In the genomic region with DNA sequence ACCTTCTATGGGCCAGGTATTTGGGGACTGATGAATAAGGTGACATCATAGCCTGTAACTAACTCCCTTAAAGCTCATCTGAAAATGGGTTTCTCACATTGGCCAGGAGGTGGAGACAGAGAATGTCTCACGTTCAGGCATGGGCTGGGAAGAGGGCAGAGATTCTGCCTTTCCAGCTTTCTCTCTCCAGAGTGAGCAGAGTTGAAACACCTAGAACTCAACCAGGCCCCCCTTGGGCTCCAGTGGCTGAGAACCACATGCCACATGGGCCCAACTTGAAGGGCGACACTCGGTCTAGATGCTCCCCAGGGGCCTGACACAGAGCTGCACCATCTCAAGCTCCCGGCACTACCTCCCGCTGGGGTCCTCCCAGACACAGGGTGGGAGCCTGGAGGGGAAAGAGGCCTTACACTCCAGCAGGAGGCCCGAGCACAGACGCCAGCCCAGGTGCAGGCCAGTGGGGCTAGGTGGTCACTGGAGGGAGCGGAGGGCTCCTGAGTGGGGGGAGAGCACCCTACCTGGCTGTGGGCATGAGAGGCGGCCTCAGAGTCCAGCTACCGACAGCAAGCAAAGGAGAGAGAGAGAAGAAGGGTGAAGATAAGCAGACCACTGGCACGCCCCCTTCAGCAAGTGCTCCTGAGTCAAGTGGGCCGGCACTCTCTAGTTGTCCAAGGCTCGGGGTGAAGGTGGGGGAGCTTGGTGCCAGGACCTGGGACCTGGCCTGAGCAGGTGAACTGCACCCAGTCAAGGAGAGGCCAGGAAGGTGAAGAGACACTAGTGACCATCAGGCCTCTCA, we compare ENCODE assay signal across 8 cellular contexts. TPM values are rescaled to one million over a fixed set of nuclear protein-coding genes. Genes with fewer than 3 reads are reported as not detected.
A peak's percentile ranks its signal among the peaks of the same experiment; 100 is the strongest.
DNase-seq lines count a peak whose midpoint lies in the region; ATAC-seq and TF ChIP-seq lines count a peak whose summit lies in the region.

No MANE protein-coding gene starts in this region.

- no peaks in the 10 kb centered on the region for H3K9me3 ChIP-seq in neuronal stem cell (replicated peaks in 1 of 2; ENCODE audit: control insufficient read depth in 2 of 2, insufficient read depth in 1 of 2, low read depth in 1 of 2, low read length in 2 of 2)

- no peak overlapping the region for H3K27ac ChIP-seq in neuronal stem cell (replicated peaks; ENCODE audit: low read length)

- DNase-seq in DMS79 treated with DMSO at 0.1 percent for 48 hours (lab: John Stamatoyannopoulos, UW), result peak; percentile 53
- DNase-seq in HFFc6, result peak; percentile 73
- DNase-seq in NCI-H345 (lab: John Stamatoyannopoulos, UW), result peak; percentile 51
- peak; percentile 83 for DNase-seq in activated CD4-positive, alpha-beta T cell treated with anti-CD3 and anti-CD28 coated beads, Interleukin-2, amount 10 ng/mL, durations not matched to agents 24 days and 14 days
- peak; percentile 73 for DNase-seq in fibroblast of the conjunctiva (ENCODE audit: low read depth)
- no peak for DNase-seq in neuronal stem cell (ENCODE audit: low spot score)

- peaks cover 15% of the 10 kb centered on the region for H3K4me1 Mint-ChIP-seq in HFFc6 (ENCODE audit: low read depth)
- H3K4me1 Mint-ChIP-seq in activated CD4-positive, alpha-beta T cell treated with anti-CD3 and anti-CD28 coated beads, Interleukin-2, amount 10 ng/mL, durations not matched to agents 24 days and 14 days, result peaks cover 1% of the 10 kb centered on the region

- H3K27me3 ChIP-seq in neuronal stem cell (ENCODE audit: control insufficient read depth in 3 of 3, insufficient read depth in 3 of 3, low read depth in 1 of 3, low read length in 3 of 3), result no peaks in the 10 kb centered on the region

- H3K18ac ChIP-seq in neuronal stem cell (ENCODE audit: low read length), result peak overlapping the region; percentile 46

- H3K9me3 Mint-ChIP-seq in HFFc6, result no peaks in the 10 kb centered on the region
- H3K9me3 Mint-ChIP-seq in activated CD4-positive, alpha-beta T cell treated with anti-CD3 and anti-CD28 coated beads, Interleukin-2, amount 10 ng/mL, durations not matched to agents 24 days and 14 days, result no peaks in the 10 kb centered on the region

- no peak overlapping the region for H3K23ac ChIP-seq in neuronal stem cell (ENCODE audit: low read depth, low read length, poor library complexity)

- H3K4me2 ChIP-seq in neuronal stem cell (ENCODE audit: insufficient read depth, low read length, poor library complexity, severe bottlenecking), result no peak overlapping the region

- H3K27ac Mint-ChIP-seq in HFFc6, result peak overlapping the region; percentile 31; the same call in 1 of the 2 replicates
- no peak overlapping the region for H3K27ac Mint-ChIP-seq in activated CD4-positive, alpha-beta T cell treated with anti-CD3 and anti-CD28 coated beads, Interleukin-2, amount 10 ng/mL, durations not matched to agents 24 days and 14 days

- H4K91ac ChIP-seq in neuronal stem cell (ENCODE audit: low read depth, low read length, poor library complexity), result peak overlapping the region; percentile 45

- H3K27me3 Mint-ChIP-seq in HFFc6 (ENCODE audit: insufficient read depth), result peaks cover 3% of the 10 kb centered on the region; the same call in 1 of the 2 replicates
- no peaks in the 10 kb centered on the region for H3K27me3 Mint-ChIP-seq in activated CD4-positive, alpha-beta T cell treated with anti-CD3 and anti-CD28 coated beads, Interleukin-2, amount 10 ng/mL, durations not matched to agents 24 days and 14 days

- H3K36me3 Mint-ChIP-seq in HFFc6 (ENCODE audit: low read depth), result peaks cover under 1% of the 10 kb centered on the region
- H3K36me3 Mint-ChIP-seq in activated CD4-positive, alpha-beta T cell treated with anti-CD3 and anti-CD28 coated beads, Interleukin-2, amount 10 ng/mL, durations not matched to agents 24 days and 14 days (ENCODE audit: low read depth), result peaks cover 19% of the 10 kb centered on the region

- intact Hi-C loops in activated CD4-positive, alpha-beta T cell treated with anti-CD3 and anti-CD28 coated beads, Interleukin-2, amount 10 ng/mL, durations not matched to agents 24 days and 14 days (cut with micrococcal nuclease), result loop anchor here (1.0 kb wide), 1 partner anchor 13 kb away; no protein-coding TSS in a partner anchor

- H3K79me1 ChIP-seq in neuronal stem cell (ENCODE audit: low read depth, low read length), result no peaks in the 10 kb centered on the region

- H3K36me3 ChIP-seq in neuronal stem cell (replicated peaks in 1 of 2; ENCODE audit: control insufficient read depth in 2 of 2, insufficient read depth in 2 of 2, low read length in 2 of 2), result peaks cover 4 to 18% of the 10 kb centered on the region in 2 donors

- peak; percentile 86 for TF ChIP-seq CTCF in HFFc6 (IDR thresholded peaks at IDR 0.05)

- peak overlapping the region; percentile 16 for H2BK5ac ChIP-seq in neuronal stem cell (ENCODE audit: low read length)

- H2AK5ac ChIP-seq in neuronal stem cell (ENCODE audit: low read depth, low read length), result peak overlapping the region; percentile 76

- no peak overlapping the region for H3K14ac ChIP-seq in neuronal stem cell (ENCODE audit: low read length)

- peaks cover 0 to 1% of the 10 kb centered on the region in 2 donors for H3K4me1 ChIP-seq in neuronal stem cell (ENCODE audit: control insufficient read depth in 2 of 2, insufficient read depth in 1 of 2, low read depth in 1 of 2, low read length in 2 of 2)

- no peak overlapping the region for H3K4me3 ChIP-seq in neuronal stem cell (ENCODE audit: low read length in 2 of 2)

- no CpG with 5 or more reads among the region's 13 CpGs for WGBS in neuronal stem cell (ENCODE audit: extremely low coverage in 2 of 2, insufficient read length in 2 of 2, insufficient replicate concordance in 1 of 2), 2 donors

- no peak overlapping the region for H2BK120ac ChIP-seq in neuronal stem cell (ENCODE audit: low read depth, low read length)

- no peak overlapping the region for H3K9ac ChIP-seq in neuronal stem cell (ENCODE audit: low read depth, low read length, poor library complexity)

- H3K4ac ChIP-seq in neuronal stem cell (ENCODE audit: low read length), result no peak overlapping the region

- H2AFZ ChIP-seq in neuronal stem cell (ENCODE audit: low read length), result no peak overlapping the region

- H3K4me3 Mint-ChIP-seq in HFFc6, result no peak overlapping the region
- H3K4me3 Mint-ChIP-seq in activated CD4-positive, alpha-beta T cell treated with anti-CD3 and anti-CD28 coated beads, Interleukin-2, amount 10 ng/mL, durations not matched to agents 24 days and 14 days, result no peak overlapping the region

- no peak overlapping the region for H2BK15ac ChIP-seq in neuronal stem cell (ENCODE audit: low read length)

- H2BK12ac ChIP-seq in neuronal stem cell (ENCODE audit: low read length), result no peak overlapping the region

- no peak for ATAC-seq in GM18520 (IDR thresholded peaks at IDR 0.05; ENCODE audit: unreplicated experiment)
- ATAC-seq in GM18858 (IDR thresholded peaks at IDR 0.05; ENCODE audit: unreplicated experiment), result no peak

- no peak overlapping the region for H4K8ac ChIP-seq in neuronal stem cell (ENCODE audit: low read depth, low read length)

RNA-seq across cellular contexts. Expression of a gene that starts 55.9 kb away (rescaled TPM):
- total RNA-seq in HFFc6 (2021; fragmentation: NEBNext Ultra II Directional; extraction: Animal tissue kit (Norgen Biotek cat#: 25700)), result 10 to 100 TPM; 39.2 to 57.7 (median 42.9) TPM
- total RNA-seq in activated CD4-positive, alpha-beta T cell treated with anti-CD3 and anti-CD28 coated beads, Interleukin-2, amount 10 ng/mL, durations not matched to agents 24 days and 14 days, result 36.6 and 37.9 TPM in 2 replicates
- polyA plus RNA-seq in neuronal stem cell (2013, experiment 1 of 2), result 12.3 TPM
- polyA plus RNA-seq in neuronal stem cell (2013, experiment 2 of 2), result 12.3 TPM
